In the genomic region with DNA sequence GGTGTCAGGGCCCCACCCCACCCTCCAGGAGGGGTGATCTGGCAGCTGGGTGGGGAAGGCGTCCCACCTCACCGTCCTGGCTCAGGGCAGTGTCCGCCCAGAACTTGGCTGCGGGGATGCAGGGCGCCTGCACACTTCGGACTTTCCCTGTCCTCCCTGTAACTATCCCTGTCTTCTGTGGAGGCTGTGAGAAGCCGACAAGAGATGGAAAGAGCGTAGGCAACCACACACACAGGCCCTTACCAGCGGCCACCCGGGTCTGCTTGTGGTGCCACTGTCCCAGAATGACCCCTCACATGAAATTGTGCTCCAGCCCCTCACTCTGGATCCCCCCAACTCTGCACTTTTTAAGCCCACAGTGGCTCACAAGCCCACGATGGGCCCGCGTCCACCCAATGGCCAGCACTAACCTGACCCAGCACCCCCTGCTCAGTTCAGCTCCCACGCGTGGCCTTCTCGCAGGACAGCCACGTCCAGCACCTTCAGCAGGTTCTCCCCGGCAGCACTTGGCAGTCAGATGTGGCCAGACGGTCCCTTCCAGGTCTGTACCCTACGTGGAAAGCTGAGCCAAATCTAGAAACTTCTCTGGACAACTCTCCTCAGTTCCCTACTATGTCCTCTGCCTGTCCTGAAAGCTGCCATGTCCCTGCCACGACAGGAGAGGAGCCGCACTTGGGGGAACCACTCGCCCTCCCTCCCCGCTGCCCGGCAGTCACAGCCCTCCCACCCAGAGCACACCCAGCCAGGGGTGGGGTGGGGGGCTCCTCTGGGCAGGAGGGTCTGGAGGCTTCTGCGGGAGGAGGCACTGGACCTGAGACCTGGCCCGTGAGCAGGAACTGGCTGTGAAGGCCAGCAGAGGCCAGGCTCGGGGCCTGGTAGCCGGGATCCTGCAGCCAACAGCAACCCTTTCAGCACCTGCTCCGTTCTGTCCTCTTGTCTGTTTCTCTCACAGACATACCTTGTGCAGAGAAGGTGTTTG, we compare ENCODE assay signal across 19 cellular contexts. TPM values are rescaled to one million over a fixed set of nuclear protein-coding genes. Genes with fewer than 3 reads are reported as not detected.
A peak's percentile ranks its signal among the peaks of the same experiment; 100 is the strongest.
DNase-seq lines count a peak whose midpoint lies in the region; ATAC-seq, FAIRE-seq and TF ChIP-seq lines count a peak whose summit lies in the region.
"Had no signal": no experiment of that assay in that cellular context is flagged by ENCODE, and none has a peak within 500 bp of the region (broad histone marks: within the 10 kb centered on the region; RNA-seq: fewer than 3 reads in every experiment).

No MANE protein-coding gene starts in this region.

- no peak overlapping the region for H3K4me2 ChIP-seq in GM23338
- H3K4me2 ChIP-seq: PC-9 had no signal

- H3K36me3 ChIP-seq in GM23338 (ENCODE audit: insufficient read depth): no peaks in the 10 kb centered on the region
- H3K36me3 ChIP-seq in skeletal muscle tissue (ENCODE audit: control insufficient read depth in 3 of 3, insufficient read depth in 3 of 3, low read length in 3 of 3): no peaks in the 10 kb centered on the region
- H3K36me3 ChIP-seq: HAP-1, SJCRH30 had no signal

- H3K4me3 Mint-ChIP-seq in GM23338 (no peak overlapping the region), nephron (no peak overlapping the region)
- H3K4me3 Mint-ChIP-seq: CD8-positive, alpha-beta memory T cell had no signal

- H3K36me3 Mint-ChIP-seq in GM23338 (ENCODE audit: low read depth) (no peaks in the 10 kb centered on the region), nephron (ENCODE audit: low read depth) (no peaks in the 10 kb centered on the region)
- H3K36me3 Mint-ChIP-seq: CD8-positive, alpha-beta memory T cell had no signal

- H3K9me3 ChIP-seq in skeletal muscle tissue (ENCODE audit: control insufficient read depth in 3 of 3, low read length in 3 of 3): no peaks in the 10 kb centered on the region
- H3K9me3 ChIP-seq: HAP-1, SJCRH30 had no signal

- H3K4me3 ChIP-seq in GM23338: no peak overlapping the region
- peak overlapping the region in 1 of 3 donors; percentile 45 for H3K4me3 ChIP-seq in skeletal muscle tissue (ENCODE audit: low read length in 3 of 3)
- H3K4me3 ChIP-seq: HAP-1, PC-9, SJCRH30 had no signal

- H3K9me3 Mint-ChIP-seq in GM23338 (no peaks in the 10 kb centered on the region), nephron (no peaks in the 10 kb centered on the region)
- H3K9me3 Mint-ChIP-seq: CD8-positive, alpha-beta memory T cell had no signal

- no peaks in the 10 kb centered on the region for H3K79me2 ChIP-seq in GM23338 (replicated peaks; ENCODE audit: insufficient read depth)

- intact Hi-C loops in left cardiac atrium (cut with DNase I): no loop called here

- no peak for FAIRE-seq in frontal cortex (lab: Jason Lieb, UNC)

- ATAC-seq in GM23338: no peak
- ATAC-seq in left cardiac atrium: no peak
- ATAC-seq in GM18907 (IDR thresholded peaks at IDR 0.05; ENCODE audit: unreplicated experiment): no peak

- peak overlapping the region; percentile 82; the same call in 1 of the 2 replicates for H3K27ac Mint-ChIP-seq in GM23338
- H3K27ac Mint-ChIP-seq in nephron: peak overlapping the region; percentile 42 to 89 (median 68)

- H3K4me1 Mint-ChIP-seq in GM23338 (peaks cover 4% of the 10 kb centered on the region; the same call in 1 of the 3 replicates), nephron (peaks cover 26% of the 10 kb centered on the region)
- H3K4me1 Mint-ChIP-seq: CD8-positive, alpha-beta memory T cell had no signal

- no peaks in the 10 kb centered on the region for H3K27me3 ChIP-seq in GM23338 (ENCODE audit: insufficient read depth)
- no peaks in the 10 kb centered on the region for H3K27me3 ChIP-seq in skeletal muscle tissue (ENCODE audit: control insufficient read depth in 3 of 3, insufficient read depth in 3 of 3, low read length in 3 of 3)
- H3K27me3 ChIP-seq: SJCRH30 had no signal

- H3K9ac ChIP-seq in skeletal muscle tissue (ENCODE audit: low read depth in 1 of 3, low read length in 3 of 3): peak overlapping the region in 2 of 3 donors; percentile 42 to 74

- H3K27me3 Mint-ChIP-seq in GM23338 (ENCODE audit: insufficient read depth, low read depth, poor library complexity) (peaks cover 9% of the 10 kb centered on the region), nephron (ENCODE audit: low read depth) (peaks cover 4% of the 10 kb centered on the region)

- H4K20me1 ChIP-seq in GM23338 (replicated peaks; ENCODE audit: insufficient read depth): no peaks in the 10 kb centered on the region; the same call in 1 of the 2 replicates

- TF ChIP-seq CTCF in GM23338 (conservative IDR thresholded peaks at IDR 0.05; ENCODE audit: low read depth in 2 of 2) (no peak), nephron (IDR thresholded peaks at IDR 0.05; ENCODE audit: unreplicated experiment in 3 of 3) (no peak)

- DNase-seq in GM23338 (ENCODE audit: low spot score): no peak
- peak; percentile 14 for DNase-seq in left cardiac atrium
- DNase-seq in D341Med (ENCODE audit: low spot score): no peak
- DNase-seq in frontal cortex (ENCODE audit: low spot score in 2 of 2): no peak
- DNase-seq: C1 segment of cervical spinal cord; CD8-positive, alpha-beta memory T cell; DMS79; IMR-90; NCI-H1436 treated with DMSO at 0.1 percent for 48 hours; NCI-H2029; NCI-H2171; NCI-H526; PC-9; SJCRH30 had no signal

- no peaks in the 10 kb centered on the region for H3F3A ChIP-seq in GM23338 (replicated peaks; ENCODE audit: low read depth)

- no peaks in the 10 kb centered on the region for H3K4me1 ChIP-seq in GM23338 (ENCODE audit: insufficient read depth)
- peaks cover 21 to 35% (median 32%) of the 10 kb centered on the region in 3 donors for H3K4me1 ChIP-seq in skeletal muscle tissue (ENCODE audit: control insufficient read depth in 3 of 3, insufficient read depth in 3 of 3, low read length in 3 of 3)
- H3K4me1 ChIP-seq: SJCRH30 had no signal

- H3K9me2 ChIP-seq in GM23338 (ENCODE audit: insufficient read depth): no peaks in the 10 kb centered on the region

- H2AFZ ChIP-seq in GM23338: no peak overlapping the region
- H2AFZ ChIP-seq: PC-9 had no signal

- no peak overlapping the region for H3K27ac ChIP-seq in GM23338 (ENCODE audit: low read depth)
- peak overlapping the region; percentile 71 for H3K27ac ChIP-seq in skeletal muscle tissue (ENCODE audit: low read depth, low read length)
- H3K27ac ChIP-seq: PC-9, RWPE1, SJCRH30 had no signal

TF ChIP-seq in GM23338, 12 proteins besides CTCF, POLR2A, EP300 and RAD21 (continues in another document):
- no peak for TF ChIP-seq JUNB (IDR thresholded peaks at IDR 0.05; ENCODE audit: unreplicated experiment)
- no peak for TF ChIP-seq ZNF114 (CRISPR knock-in tag; IDR thresholded peaks at IDR 0.05)
- no peak for TF ChIP-seq NANOG (IDR thresholded peaks at IDR 0.05; ENCODE audit: borderline replicate concordance)
- TF ChIP-seq, protein P1, sequence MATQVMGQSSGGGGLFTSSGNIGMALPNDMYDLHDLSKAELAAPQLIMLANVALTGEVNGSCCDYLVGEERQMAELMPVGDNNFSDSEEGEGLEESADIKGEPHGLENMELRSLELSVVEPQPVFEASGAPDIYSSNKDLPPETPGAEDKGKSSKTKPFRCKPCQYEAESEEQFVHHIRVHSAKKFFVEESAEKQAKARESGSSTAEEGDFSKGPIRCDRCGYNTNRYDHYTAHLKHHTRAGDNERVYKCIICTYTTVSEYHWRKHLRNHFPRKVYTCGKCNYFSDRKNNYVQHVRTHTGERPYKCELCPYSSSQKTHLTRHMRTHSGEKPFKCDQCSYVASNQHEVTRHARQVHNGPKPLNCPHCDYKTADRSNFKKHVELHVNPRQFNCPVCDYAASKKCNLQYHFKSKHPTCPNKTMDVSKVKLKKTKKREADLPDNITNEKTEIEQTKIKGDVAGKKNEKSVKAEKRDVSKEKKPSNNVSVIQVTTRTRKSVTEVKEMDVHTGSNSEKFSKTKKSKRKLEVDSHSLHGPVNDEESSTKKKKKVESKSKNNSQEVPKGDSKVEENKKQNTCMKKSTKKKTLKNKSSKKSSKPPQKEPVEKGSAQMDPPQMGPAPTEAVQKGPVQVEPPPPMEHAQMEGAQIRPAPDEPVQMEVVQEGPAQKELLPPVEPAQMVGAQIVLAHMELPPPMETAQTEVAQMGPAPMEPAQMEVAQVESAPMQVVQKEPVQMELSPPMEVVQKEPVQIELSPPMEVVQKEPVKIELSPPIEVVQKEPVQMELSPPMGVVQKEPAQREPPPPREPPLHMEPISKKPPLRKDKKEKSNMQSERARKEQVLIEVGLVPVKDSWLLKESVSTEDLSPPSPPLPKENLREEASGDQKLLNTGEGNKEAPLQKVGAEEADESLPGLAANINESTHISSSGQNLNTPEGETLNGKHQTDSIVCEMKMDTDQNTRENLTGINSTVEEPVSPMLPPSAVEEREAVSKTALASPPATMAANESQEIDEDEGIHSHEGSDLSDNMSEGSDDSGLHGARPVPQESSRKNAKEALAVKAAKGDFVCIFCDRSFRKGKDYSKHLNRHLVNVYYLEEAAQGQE (IDR thresholded peaks at IDR 0.05; ENCODE audit: unreplicated experiment): no peak
- TF ChIP-seq CREB1 (CRISPR knock-in tag; IDR thresholded peaks at IDR 0.05; ENCODE audit: low read depth): no peak
- TF ChIP-seq ZNF331 (CRISPR knock-in tag; IDR thresholded peaks at IDR 0.05; ENCODE audit: low read depth): no peak
- TF ChIP-seq POLR2AphosphoS5 (IDR thresholded peaks at IDR 0.05; ENCODE audit: low read depth): no peak

RNA-seq across cellular contexts. Expression of gene PEMT, which starts 38.0 kb away (rescaled TPM):
- 46.0 and 54.8 TPM in 2 replicates for total RNA-seq in GM23338 (2014; rRNA removed; shearing (Covaris generic))
- polyA plus RNA-seq in GM23338 (2016; fragmentation: Nextera tagmentation; extraction: Ambion mirVana): 55.2 and 62.7 TPM in 2 replicates
- total RNA-seq in left cardiac atrium (10 to 100 TPM; 28.1 to 36.5 TPM), skeletal muscle tissue (32.4 TPM), frontal cortex (17.1 TPM)

RNA-seq across cellular contexts. Expression of gene RASD1, which starts 57.3 kb away (rescaled TPM):
- total RNA-seq in GM23338 (2014; rRNA removed; shearing (Covaris generic)): 1.4 and 3.7 TPM in 2 replicates
- 3.6 and 3.9 TPM in 2 replicates for polyA plus RNA-seq in GM23338 (2016; fragmentation: Nextera tagmentation; extraction: Ambion mirVana)
- total RNA-seq in left cardiac atrium (10 to 100 TPM; 35.3 to 55.1 TPM), skeletal muscle tissue (4.2 TPM), frontal cortex (11.0 TPM)
- total RNA-seq: SJCRH30 had no signal
